Comparison of ENCODE assay signal across 17 cellular contexts in the genomic region with DNA sequence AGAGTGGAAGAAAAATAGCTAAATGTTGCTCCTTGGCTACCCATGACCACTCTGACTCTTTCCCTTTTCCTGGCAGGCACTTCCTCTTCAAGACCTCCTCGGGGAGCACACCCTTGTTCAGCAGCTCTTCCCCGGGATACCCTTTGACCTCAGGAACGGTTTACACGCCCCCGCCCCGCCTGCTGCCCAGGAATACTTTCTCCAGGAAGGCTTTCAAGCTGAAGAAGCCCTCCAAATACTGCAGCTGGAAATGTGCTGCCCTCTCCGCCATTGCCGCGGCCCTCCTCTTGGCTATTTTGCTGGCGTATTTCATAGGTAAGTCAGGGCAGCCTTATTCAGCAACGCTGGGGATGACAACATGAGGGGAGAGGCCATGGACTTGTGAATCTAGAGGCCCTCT.
"Had no signal": no experiment of that assay in that cellular context is flagged by ENCODE, and none has a peak within 500 bp of the region (broad histone marks: within the 10 kb centered on the region; RNA-seq: fewer than 3 reads in every experiment).

No MANE protein-coding gene starts in this region.

- H3K4me1 Mint-ChIP-seq: immature natural killer cell, memory B cell had no signal

- H3K36me3 Mint-ChIP-seq: immature natural killer cell, memory B cell, mesothelial cell of epicardium had no signal

- H3K4me3 Mint-ChIP-seq: immature natural killer cell, memory B cell, mesothelial cell of epicardium had no signal

- DNase-seq: hippocampal formation, hypothalamus, immature natural killer cell, islet precursor cell, kidney, kidney glomerular epithelial cell, left cardiac atrium, left colon, left ventricle myocardium inferior, left ventricle myocardium superior, lower lobe of right lung, mesenchymal stem cell, mesendoderm, midbrain, mucosa of descending colon had no signal

- H3K27ac Mint-ChIP-seq: immature natural killer cell, memory B cell, mesothelial cell of epicardium had no signal
